21 cellular contexts compared by ENCODE assay signal in the genomic region with DNA sequence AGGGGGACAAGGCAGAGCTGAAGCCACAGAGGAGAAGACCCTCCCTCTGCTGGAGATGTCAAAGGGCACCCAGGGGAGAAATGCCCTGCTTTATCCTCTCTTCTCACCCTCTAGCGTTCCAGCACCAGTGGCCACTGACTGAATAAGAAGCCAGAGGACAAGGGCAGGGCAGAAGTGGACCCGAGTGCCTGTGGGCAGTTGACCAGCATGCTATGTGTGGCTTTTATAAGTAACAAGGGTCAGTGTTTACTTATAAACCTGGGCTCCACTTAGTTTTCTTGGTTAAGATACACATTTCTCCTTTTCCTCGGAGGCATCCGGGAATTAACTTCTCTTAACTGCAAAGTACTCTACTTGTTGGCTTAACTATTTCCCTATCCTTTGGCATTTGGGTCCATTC. TPM values are rescaled to one million over a fixed set of nuclear protein-coding genes. Genes with fewer than 3 reads are reported as not detected.
DNase-seq lines count a peak whose midpoint lies in the region; ATAC-seq, FAIRE-seq and TF ChIP-seq lines count a peak whose summit lies in the region.
"Had no signal": no experiment of that assay in that cellular context is flagged by ENCODE, and none has a peak within 500 bp of the region (broad histone marks: within the 10 kb centered on the region; RNA-seq: fewer than 3 reads in every experiment).

No MANE protein-coding gene starts in this region.

- no peak overlapping the region for H4K91ac ChIP-seq in neuronal stem cell (ENCODE audit: low read depth, low read length, poor library complexity)

- no peak overlapping the region for H4K8ac ChIP-seq in neuronal stem cell (ENCODE audit: low read depth, low read length)

- H2BK15ac ChIP-seq in neuronal stem cell (ENCODE audit: low read length): no peak overlapping the region

- no peak overlapping the region for H3K4me3 Mint-ChIP-seq in CD14-positive monocyte
- H3K4me3 Mint-ChIP-seq: CD4-positive, alpha-beta T cell; CD8-positive, alpha-beta T cell had no signal

- H2AFZ ChIP-seq in HepG2 (ENCODE audit: low read length) (peak overlapping the region; percentile 60), neuronal stem cell (ENCODE audit: low read length) (no peak overlapping the region)

- H3K4ac ChIP-seq in neuronal stem cell (ENCODE audit: low read length): no peak overlapping the region

- in situ Hi-C loops in HepG2 (cut with HindIII; ENCODE audit: extremely low pct_ligation_motif_present, low pct_unique_long_range_greater_than_20kb): loop anchor here (10.0 kb wide), 1 partner anchor 372 kb away; no protein-coding TSS in a partner anchor

- H3K14ac ChIP-seq in neuronal stem cell (ENCODE audit: low read length): no peak overlapping the region

- no peak for TF ChIP-seq POLR2A in HepG2 (IDR thresholded peaks at IDR 0.05; ENCODE audit: insufficient read depth in 1 of 2, low read depth in 2 of 2, low read length in 2 of 2)

- H3K4me2 ChIP-seq in HepG2 (ENCODE audit: low read depth, low read length) (peak overlapping the region; percentile 36; the same call in 1 of the 2 replicates), neuronal stem cell (ENCODE audit: insufficient read depth, low read length, poor library complexity, severe bottlenecking) (no peak overlapping the region)
- H3K4me2 ChIP-seq: BLaER1 had no signal

- peak overlapping the region; percentile 1 for H3K23ac ChIP-seq in neuronal stem cell (ENCODE audit: low read depth, low read length, poor library complexity)

- peak; percentile 23 for DNase-seq in CD14-positive monocyte (ENCODE audit: low spot score)
- no peak for DNase-seq in HepG2 (ENCODE audit: low spot score)
- no peak for DNase-seq in neuronal stem cell (ENCODE audit: low spot score)
- DNase-seq in NCI-H128 (lab: John Stamatoyannopoulos, UW; ENCODE audit: unreplicated experiment): no peak
- DNase-seq: 8988T; ACHN; BE2C; C1 segment of cervical spinal cord; Caco-2; Calu3; CD4-positive, alpha-beta T cell; CD8-positive, alpha-beta T cell; DMS79 treated with DMSO at 0.1 percent for 48 hours; GF-D8 had no signal

- no peak for TF ChIP-seq RAD21 in HepG2 (CRISPR knock-in tag; IDR thresholded peaks at IDR 0.05)

- peaks cover 6 to 23% (median 13%) of the 10 kb centered on the region in 3 donors for H3K27me3 Mint-ChIP-seq in CD14-positive monocyte (ENCODE audit: low read depth in 3 of 3)

- no peaks in the 10 kb centered on the region for H3K79me1 ChIP-seq in neuronal stem cell (ENCODE audit: low read depth, low read length)

- H3K9me3 ChIP-seq in HepG2 (ENCODE audit: low read length): no peaks in the 10 kb centered on the region
- no peaks in the 10 kb centered on the region for H3K9me3 ChIP-seq in neuronal stem cell (replicated peaks in 1 of 2; ENCODE audit: control insufficient read depth in 2 of 2, insufficient read depth in 1 of 2, low read depth in 1 of 2, low read length in 2 of 2)
- H3K9me3 ChIP-seq: BE2C, BLaER1, Caco-2 had no signal

- 30% methylated on average over 4 of the region's 4 CpGs for WGBS in HepG2 (ENCODE audit: low lambda C conversion rate)
- WGBS in neuronal stem cell (ENCODE audit: extremely low coverage in 2 of 2, insufficient read length in 2 of 2, insufficient replicate concordance in 1 of 2), 2 donors: no CpG with 5 or more reads among the region's 4 CpGs

- H3K79me2 ChIP-seq in HepG2 (ENCODE audit: insufficient read depth, low read length): no peaks in the 10 kb centered on the region

- H3K4me3 ChIP-seq in HepG2 (replicated peaks in 1 of 3; ENCODE audit: insufficient read depth in 1 of 3, low read depth in 2 of 3, low read length in 3 of 3): no peak overlapping the region
- no peak overlapping the region for H3K4me3 ChIP-seq in neuronal stem cell (ENCODE audit: low read length in 2 of 2)
- H3K4me3 ChIP-seq: BLaER1 had no signal

- H3K18ac ChIP-seq in neuronal stem cell (ENCODE audit: low read length): no peak overlapping the region

- intact Hi-C loops in CD14-positive monocyte (cut with micrococcal nuclease): loop anchor here in 1 of 2 donors (10.0 kb wide), 1 partner anchor 372 kb away; no protein-coding TSS in a partner anchor
- intact Hi-C loops in HepG2 (cut with micrococcal nuclease; ENCODE audit: unreplicated experiment): no loop called here

- no peak for FAIRE-seq in HepG2 (lab: Jason Lieb, UNC)
- FAIRE-seq: A204.1, D721Med, G401.6, GM12891, GM19239 had no signal

- CTCF ChIA-PET in HepG2 (lab: Yijun Ruan, JAX; ENCODE audit: low intra/inter-chr PET ratio, low total read pairs): no interaction called here

- H3K4me1 ChIP-seq in HepG2 (ENCODE audit: insufficient read depth, low read length) (peaks cover 86% of the 10 kb centered on the region), neuronal stem cell (ENCODE audit: control insufficient read depth in 2 of 2, insufficient read depth in 1 of 2, low read depth in 1 of 2, low read length in 2 of 2) (no peaks in the 10 kb centered on the region)
- H3K4me1 ChIP-seq: BE2C, Caco-2 had no signal

- H2BK12ac ChIP-seq in neuronal stem cell (ENCODE audit: low read length): no peak overlapping the region

- no peak for TF ChIP-seq CTCF in CD14-positive monocyte (IDR thresholded peaks at IDR 0.05)
- no peak for TF ChIP-seq CTCF in HepG2 (CRISPR knock-in tag; IDR thresholded peaks at IDR 0.05)

- no peak overlapping the region for H2BK120ac ChIP-seq in neuronal stem cell (ENCODE audit: low read depth, low read length)

- POLR2A ChIA-PET in HepG2 (lab: Yijun Ruan, JAX): no interaction called here

- ATAC-seq in HepG2 (no peak), GM19452 (IDR thresholded peaks at IDR 0.05; ENCODE audit: unreplicated experiment) (no peak)
- ATAC-seq: CD8-positive, alpha-beta T cell had no signal

- no peaks in the 10 kb centered on the region for H3K36me3 Mint-ChIP-seq in CD14-positive monocyte
- H3K36me3 Mint-ChIP-seq: CD8-positive, alpha-beta T cell had no signal

- H3K27ac Mint-ChIP-seq in CD14-positive monocyte: no peak overlapping the region
- H3K27ac Mint-ChIP-seq: CD4-positive, alpha-beta T cell; CD8-positive, alpha-beta T cell had no signal

- BruUV-seq in HepG2 (replicated peaks; lab: Mats Ljungman, UMichigan): no TSS peak

- H3K27me3 ChIP-seq in HepG2 (ENCODE audit: control insufficient read depth in 1 of 2, insufficient read depth in 2 of 2, low read length in 2 of 2) (peaks cover 0 to 17% of the 10 kb centered on the region in 2 experiments; a peak in 3 of 5 replicates), neuronal stem cell (ENCODE audit: control insufficient read depth in 3 of 3, insufficient read depth in 3 of 3, low read depth in 1 of 3, low read length in 3 of 3) (peaks cover 0 to 33% (median 0%) of the 10 kb centered on the region in 3 experiments)
- H3K27me3 ChIP-seq: BE2C, BLaER1 had no signal

- no peak overlapping the region for H2BK5ac ChIP-seq in neuronal stem cell (ENCODE audit: low read length)

- H3K4me1 Mint-ChIP-seq in CD14-positive monocyte: no peaks in the 10 kb centered on the region

- H3K9me3 Mint-ChIP-seq in CD14-positive monocyte: peaks cover 0 to 2% (median 0%) of the 10 kb centered on the region in 7 donors
- H3K9me3 Mint-ChIP-seq: CD4-positive, alpha-beta T cell; CD8-positive, alpha-beta T cell had no signal

- H4K20me1 ChIP-seq in HepG2 (ENCODE audit: insufficient read depth, low read length): no peaks in the 10 kb centered on the region
- H4K20me1 ChIP-seq: BLaER1 had no signal

- H3K36me3 ChIP-seq in HepG2 (replicated peaks in 1 of 2; ENCODE audit: control insufficient read depth in 1 of 2, insufficient read depth in 2 of 2, low read length in 2 of 2) (no peaks in the 10 kb centered on the region), neuronal stem cell (replicated peaks in 1 of 2; ENCODE audit: control insufficient read depth in 2 of 2, insufficient read depth in 2 of 2, low read length in 2 of 2) (no peaks in the 10 kb centered on the region)
- H3K36me3 ChIP-seq: BE2C, BLaER1 had no signal

- 0 out of 2 replicates have a peak overlapping the region, but pooled peaks have one; percentile 15 for H3K9ac ChIP-seq in HepG2 (ENCODE audit: insufficient read depth, low read depth, low read length)
- H3K9ac ChIP-seq in neuronal stem cell (ENCODE audit: low read depth, low read length, poor library complexity): no peak overlapping the region
- H3K9ac ChIP-seq: BLaER1 had no signal

- no peak for TF ChIP-seq EP300 in HepG2 (IDR thresholded peaks at IDR 0.05; ENCODE audit: low read depth in 2 of 2, low read length in 2 of 2)
- no peak for TF ChIP-seq EP300 in HepG2 (CRISPR knock-in tag; IDR thresholded peaks at IDR 0.05; ENCODE audit: borderline replicate concordance)

- H3K27ac ChIP-seq in HepG2 (ENCODE audit: extremely low read length, insufficient read depth, low read length) (no peak overlapping the region), neuronal stem cell (replicated peaks; ENCODE audit: low read length) (no peak overlapping the region)
- H3K27ac ChIP-seq: BLaER1 had no signal

- no peak overlapping the region for H2AK5ac ChIP-seq in neuronal stem cell (ENCODE audit: low read depth, low read length)

RNA-seq across cellular contexts. Expression of gene HDAC11, which starts 13.3 kb away (rescaled TPM):
- polyA plus RNA-seq in CD14-positive monocyte (1 to 10 TPM; 2.9 to 3.5 TPM), HepG2 (2011; rRNA removed) (33.1 and 49.7 TPM in 2 replicates)
- 10.5 and 13.7 TPM in 2 replicates for total RNA-seq in HepG2 (2016; rRNA removed; fragmentation: Illumina TruSeq; extraction: Trizol)
- total RNA-seq in HepG2 (2016; cell fraction: cytosol; rRNA removed; fragmentation: Illumina TruSeq; extraction: Trizol; ENCODE audit: low read depth): 4.0 and 4.5 TPM in 2 replicates
- 8.3 and 12.0 TPM in 2 replicates for total RNA-seq in HepG2 (2016; cell fraction: insoluble cytoplasmic fraction; rRNA removed; fragmentation: Illumina TruSeq; extraction: Trizol)
- 8.1 and 8.4 TPM in 2 replicates for total RNA-seq in HepG2 (2016; cell fraction: membrane; rRNA removed; fragmentation: Illumina TruSeq; extraction: Trizol)
- total RNA-seq in HepG2 (2016; cell fraction: nucleus; rRNA removed; fragmentation: Illumina TruSeq; extraction: Trizol): 5.7 and 8.2 TPM in 2 replicates
- 45.0 and 52.1 TPM in 2 replicates for polyA plus RNA-seq in HepG2 (2011; cell fraction: cytosol; rRNA removed)
- 54.1 and 56.2 TPM in 2 replicates for polyA plus RNA-seq in HepG2 (2011; cell fraction: nucleus; rRNA removed)
- 51.6 and 55.6 TPM in 2 replicates for polyA plus RNA-seq in HepG2 (2012)
- 4.4 and 6.3 TPM in 2 replicates for polyA plus RNA-seq in HepG2 (2016; cell fraction: cytosol; fragmentation: Illumina TruSeq; extraction: Trizol; ENCODE audit: low read depth)
- 9.3 and 10.5 TPM in 2 replicates for polyA plus RNA-seq in HepG2 (2016; cell fraction: insoluble cytoplasmic fraction; fragmentation: Illumina TruSeq; extraction: Trizol; ENCODE audit: low read depth)
- polyA plus RNA-seq in HepG2 (2016; cell fraction: membrane; fragmentation: Illumina TruSeq; extraction: Trizol; ENCODE audit: low read depth): 7.6 and 9.8 TPM in 2 replicates
- 10.6 and 11.8 TPM in 2 replicates for polyA plus RNA-seq in HepG2 (2016; cell fraction: nucleus; fragmentation: Illumina TruSeq; extraction: Trizol; ENCODE audit: insufficient read depth, low read depth)
- polyA minus RNA-seq in HepG2 (2011; rRNA and poly(A)+ RNA removed; ENCODE audit: low replicate concordance): 4.8 and 66.6 TPM in 2 replicates
- polyA minus RNA-seq in HepG2 (2011; cell fraction: cytosol; rRNA and poly(A)+ RNA removed): 29.4 and 31.1 TPM in 2 replicates
- 21.3 and 22.1 TPM in 2 replicates for polyA minus RNA-seq in HepG2 (2011; cell fraction: nucleus; rRNA and poly(A)+ RNA removed)
- 7.3 TPM for polyA plus RNA-seq in neuronal stem cell (2013, experiment 1 of 2)
- polyA plus RNA-seq in neuronal stem cell (2013, experiment 2 of 2): 7.6 TPM

RNA-seq across cellular contexts. Expression of gene NUP210, which starts 46.7 kb away (rescaled TPM):
- polyA plus RNA-seq in CD14-positive monocyte: 10 to 100 TPM in 1 of 2 donors, 1 to 10 TPM in 1; 7.9 to 13.0 TPM
- 18.2 and 35.2 TPM in 2 replicates for total RNA-seq in HepG2 (2016; rRNA removed; fragmentation: Illumina TruSeq; extraction: Trizol)
- 2.4 and 3.0 TPM in 2 replicates for total RNA-seq in HepG2 (2016; cell fraction: cytosol; rRNA removed; fragmentation: Illumina TruSeq; extraction: Trizol; ENCODE audit: low read depth)
- total RNA-seq in HepG2 (2016; cell fraction: insoluble cytoplasmic fraction; rRNA removed; fragmentation: Illumina TruSeq; extraction: Trizol): 13.5 and 35.7 TPM in 2 replicates
- total RNA-seq in HepG2 (2016; cell fraction: membrane; rRNA removed; fragmentation: Illumina TruSeq; extraction: Trizol): 7.5 TPM in 2 replicates
- 48.2 and 58.1 TPM in 2 replicates for total RNA-seq in HepG2 (2016; cell fraction: nucleus; rRNA removed; fragmentation: Illumina TruSeq; extraction: Trizol)
- polyA plus RNA-seq in HepG2 (2011; rRNA removed): 31.6 and 44.3 TPM in 2 replicates
- polyA plus RNA-seq in HepG2 (2011; cell fraction: cytosol; rRNA removed): 17.7 and 20.2 TPM in 2 replicates
- polyA plus RNA-seq in HepG2 (2011; cell fraction: nucleus; rRNA removed): 105 and 126 TPM in 2 replicates
- 34.3 and 44.8 TPM in 2 replicates for polyA plus RNA-seq in HepG2 (2012)
- 1.3 and 1.6 TPM in 2 replicates for polyA plus RNA-seq in HepG2 (2016; cell fraction: cytosol; fragmentation: Illumina TruSeq; extraction: Trizol; ENCODE audit: low read depth)
- polyA plus RNA-seq in HepG2 (2016; cell fraction: insoluble cytoplasmic fraction; fragmentation: Illumina TruSeq; extraction: Trizol; ENCODE audit: low read depth): 10.1 and 14.0 TPM in 2 replicates
- 2.8 and 3.5 TPM in 2 replicates for polyA plus RNA-seq in HepG2 (2016; cell fraction: membrane; fragmentation: Illumina TruSeq; extraction: Trizol; ENCODE audit: low read depth)
- polyA plus RNA-seq in HepG2 (2016; cell fraction: nucleus; fragmentation: Illumina TruSeq; extraction: Trizol; ENCODE audit: insufficient read depth, low read depth): 83.4 and 84.9 TPM in 2 replicates
- polyA minus RNA-seq in HepG2 (2011; rRNA and poly(A)+ RNA removed; ENCODE audit: low replicate concordance): 104 and 110 TPM in 2 replicates
- 31.9 and 35.7 TPM in 2 replicates for polyA minus RNA-seq in HepG2 (2011; cell fraction: cytosol; rRNA and poly(A)+ RNA removed)
- 50.5 and 60.3 TPM in 2 replicates for polyA minus RNA-seq in HepG2 (2011; cell fraction: nucleus; rRNA and poly(A)+ RNA removed)
- polyA plus RNA-seq in neuronal stem cell (2013, experiment 1 of 2): 35.4 TPM
- 35.8 TPM for polyA plus RNA-seq in neuronal stem cell (2013, experiment 2 of 2)
